ENCODE assay signal across 1 cellular context in genomic region chr11:67242548-67242947, GRCh38.
A peak's percentile ranks its signal among the peaks of the same experiment; 100 is the strongest.
TF ChIP-seq lines count a peak whose summit lies in the region.

No MANE protein-coding gene starts in this region.

TF ChIP-seq in HepG2, 621 proteins besides CTCF, POLR2A, EP300 and RAD21:
- TF ChIP-seq ZNF367 (CRISPR knock-in tag; IDR thresholded peaks at IDR 0.05; ENCODE audit: borderline replicate concordance) (no peak), PAXIP1 (CRISPR knock-in tag; conservative IDR thresholded peaks at IDR 0.05) (0 out of 2 replicates have a peak, but pooled peaks have one; percentile 16), ZNF329 (CRISPR knock-in tag; IDR thresholded peaks at IDR 0.05; ENCODE audit: low read depth) (no peak), ELK4 (CRISPR knock-in tag; IDR thresholded peaks at IDR 0.05; ENCODE audit: borderline replicate concordance) (no peak), DR1 (CRISPR knock-in tag; IDR thresholded peaks at IDR 0.05) (no peak)
TF ChIP-seq in HepG2: peak in this region for 1.
